Comparison of ENCODE assay signal across 23 cellular contexts in genomic region chr6:111173341-111173740, GRCh38.
DNase-seq lines count a peak whose midpoint lies in the region; ATAC-seq and TF ChIP-seq lines count a peak whose summit lies in the region.
"Had no signal": no experiment of that assay in that cellular context is flagged by ENCODE, and none has a peak within 500 bp of the region (broad histone marks: within the 10 kb centered on the region; RNA-seq: fewer than 3 reads in every experiment).

No MANE protein-coding gene starts in this region.

- 81 to 83% methylated on average over 2 of the region's 2 CpGs for WGBS in heart right ventricle, 2 donors

- H4K20me1 ChIP-seq in PC-3 (ENCODE audit: low read length) = no peaks in the 10 kb centered on the region

- H3K27me3 Mint-ChIP-seq in activated naive CD8-positive, alpha-beta T cell = no peaks in the 10 kb centered on the region
- H3K27me3 Mint-ChIP-seq in activated naive CD8-positive, alpha-beta T cell treated with anti-CD3 and anti-CD28 coated beads, Interleukin-2, amount 50 U/mL, for 24 hours = no peaks in the 10 kb centered on the region
- H3K27me3 Mint-ChIP-seq in stimulated activated naive B cell treated with anti-CD40 and anti-IgM and Interleukin-4, amounts not matched to agents 10 μg/mL and 1 μg/mL and 100 μg/mL, for 72 hours = no peaks in the 10 kb centered on the region
- H3K27me3 Mint-ChIP-seq: activated T-cell treated with anti-CD3 and anti-CD28 coated beads, Interleukin-2, amount 50 U/mL, for 24 hours; naive B cell had no signal

- no peaks in the 10 kb centered on the region for H3K79me2 ChIP-seq in PC-3 (ENCODE audit: low read length)

- H3K9me3 ChIP-seq in PC-3 (ENCODE audit: low read length) (no peaks in the 10 kb centered on the region), heart right ventricle (no peaks in the 10 kb centered on the region)
- H3K9me3 ChIP-seq: stomach, tibial artery had no signal

- H3K4me1 ChIP-seq in PC-3 (ENCODE audit: insufficient read depth, low read length) (no peaks in the 10 kb centered on the region), heart right ventricle (no peaks in the 10 kb centered on the region)
- H3K4me1 ChIP-seq: tibial artery had no signal

- peaks cover 2% of the 10 kb centered on the region for H3K36me3 Mint-ChIP-seq in activated naive CD8-positive, alpha-beta T cell
- peaks cover 4% of the 10 kb centered on the region for H3K36me3 Mint-ChIP-seq in activated naive CD8-positive, alpha-beta T cell treated with anti-CD3 and anti-CD28 coated beads, Interleukin-2, amount 50 U/mL, for 24 hours (ENCODE audit: low read depth)
- no peaks in the 10 kb centered on the region for H3K36me3 Mint-ChIP-seq in stimulated activated naive B cell treated with anti-CD40 and anti-IgM and Interleukin-4, amounts not matched to agents 10 μg/mL and 1 μg/mL and 100 μg/mL, for 72 hours
- H3K36me3 Mint-ChIP-seq: naive B cell had no signal

- CTCF ChIA-PET in PC-3 (lab: Charles Lee) = no interaction called here

- H3K9me3 Mint-ChIP-seq in activated naive CD8-positive, alpha-beta T cell (ENCODE audit: low read depth) = no peaks in the 10 kb centered on the region
- no peaks in the 10 kb centered on the region for H3K9me3 Mint-ChIP-seq in activated naive CD8-positive, alpha-beta T cell treated with anti-CD3 and anti-CD28 coated beads, Interleukin-2, amount 50 U/mL, for 24 hours
- H3K9me3 Mint-ChIP-seq in stimulated activated naive B cell treated with anti-CD40 and anti-IgM and Interleukin-4, amounts not matched to agents 10 μg/mL and 1 μg/mL and 100 μg/mL, for 72 hours = no peaks in the 10 kb centered on the region
- H3K9me3 Mint-ChIP-seq: activated T-cell treated with anti-CD3 and anti-CD28 coated beads, Interleukin-2, amount 50 U/mL, for 24 hours; naive B cell had no signal

- no peak overlapping the region for H3K4me3 ChIP-seq in PC-3 (ENCODE audit: low read length)
- no peak overlapping the region for H3K4me3 ChIP-seq in heart right ventricle
- H3K4me3 ChIP-seq: stomach, tibial artery had no signal

- H3K27ac ChIP-seq in PC-3 (ENCODE audit: low read length) (no peak overlapping the region), heart right ventricle (no peak overlapping the region)
- H3K27ac ChIP-seq: brain microvascular endothelial cell, stomach, tibial artery had no signal

- H3K4me1 Mint-ChIP-seq in activated naive CD8-positive, alpha-beta T cell (ENCODE audit: low read depth) = peaks cover 28% of the 10 kb centered on the region
- peaks cover 36% of the 10 kb centered on the region for H3K4me1 Mint-ChIP-seq in activated naive CD8-positive, alpha-beta T cell treated with anti-CD3 and anti-CD28 coated beads, Interleukin-2, amount 50 U/mL, for 24 hours
- H3K4me1 Mint-ChIP-seq in stimulated activated naive B cell treated with anti-CD40 and anti-IgM and Interleukin-4, amounts not matched to agents 10 μg/mL and 1 μg/mL and 100 μg/mL, for 72 hours = peaks cover 0 to 2% of the 10 kb centered on the region in 2 donors

- H3K9me2 ChIP-seq in PC-3 (replicated peaks; ENCODE audit: low read length) = no peaks in the 10 kb centered on the region

- H3K4me3 Mint-ChIP-seq in activated naive CD8-positive, alpha-beta T cell = no peak overlapping the region
- H3K4me3 Mint-ChIP-seq in activated naive CD8-positive, alpha-beta T cell treated with anti-CD3 and anti-CD28 coated beads, Interleukin-2, amount 50 U/mL, for 24 hours = no peak overlapping the region
- H3K4me3 Mint-ChIP-seq in stimulated activated naive B cell treated with anti-CD40 and anti-IgM and Interleukin-4, amounts not matched to agents 10 μg/mL and 1 μg/mL and 100 μg/mL, for 72 hours = no peak overlapping the region
- H3K4me3 Mint-ChIP-seq: activated T-cell treated with anti-CD3 and anti-CD28 coated beads, Interleukin-2, amount 50 U/mL, for 24 hours; naive B cell had no signal

- H3K36me3 ChIP-seq in PC-3 (ENCODE audit: low read depth, low read length) (no peaks in the 10 kb centered on the region), heart right ventricle (no peaks in the 10 kb centered on the region)
- H3K36me3 ChIP-seq: brain microvascular endothelial cell, stomach, tibial artery had no signal

- no peak overlapping the region for H2AFZ ChIP-seq in PC-3 (ENCODE audit: low read length)

- intact Hi-C loops in PC-3 (cut with micrococcal nuclease) (no loop called here), heart right ventricle (cut with DNase I) (no loop called here)

- TF ChIP-seq CTCF in PC-3 (conservative IDR thresholded peaks at IDR 0.05; ENCODE audit: low read depth, low read length) = no peak
- TF ChIP-seq CTCF in heart right ventricle (IDR thresholded peaks at IDR 0.05) = no peak

- H3K9ac ChIP-seq in PC-3 (ENCODE audit: low read length) = no peak overlapping the region

- BruUV-seq in PC-3 (replicated peaks; lab: Mats Ljungman, UMichigan) = no TSS peak

- H3K27me3 ChIP-seq in PC-3 (ENCODE audit: low read length) (no peaks in the 10 kb centered on the region), heart right ventricle (peaks cover 0 to 9% (median 0%) of the 10 kb centered on the region in 7 donors)
- H3K27me3 ChIP-seq: brain microvascular endothelial cell, stomach, tibial artery had no signal

- H3F3A ChIP-seq in PC-3 (ENCODE audit: low read length, unreplicated experiment) = no peaks in the 10 kb centered on the region

- POLR2A ChIA-PET in PC-3 (lab: Charles Lee; ENCODE audit: unreplicated experiment) = no interaction called here

- no peak for ATAC-seq in activated naive CD8-positive, alpha-beta T cell treated with anti-CD3 and anti-CD28 coated beads, Interleukin-2, amount 50 U/mL, for 24 hours
- no peak for ATAC-seq in PC-3
- no peak for ATAC-seq in stimulated activated naive B cell treated with anti-CD40 and anti-IgM and Interleukin-4, amounts not matched to agents 10 μg/mL and 1 μg/mL and 100 μg/mL, for 72 hours (replicated peaks)
- no peak for ATAC-seq in heart right ventricle
- ATAC-seq in GM21515 (IDR thresholded peaks at IDR 0.05; ENCODE audit: unreplicated experiment) = no peak
- ATAC-seq: left lobe of liver, Right ventricle myocardium inferior, SK-N-SH treated with all-trans-retinoic acid at 6 μM for 48 hours had no signal

- DNase-seq in activated naive CD8-positive, alpha-beta T cell treated with anti-CD3 and anti-CD28 coated beads, Interleukin-2, amount 50 U/mL, for 24 hours = no peak
- DNase-seq in PC-3 (peak; percentile 7), cerebellar cortex (ENCODE audit: low spot score) (peak; percentile 35), heart right ventricle (no peak)
- DNase-seq in stimulated activated naive B cell treated with anti-CD40 and anti-IgM and Interleukin-4, amounts not matched to agents 10 μg/mL and 1 μg/mL and 100 μg/mL, for 72 hours = no peak
- no peak for DNase-seq in activated naive CD4-positive, alpha-beta T cell treated with anti-CD3 and anti-CD28 coated beads, Interleukin-2, amount 50 U/mL, for 16 hours
- DNase-seq: activated CD4-positive, alpha-beta T cell treated with anti-CD3 and anti-CD28 coated beads for 4 hours; activated T-cell treated with anti-CD3 and anti-CD28 coated beads, Interleukin-2, amount 50 U/mL, for 24 hours; AML-193; amniotic stem cell; brain microvascular endothelial cell; effector CD4-positive, alpha-beta T cell; erythroblast; KG1; naive B cell; OCI-M1; stomach; tibial artery had no signal

- no peak overlapping the region for H3K4me2 ChIP-seq in PC-3 (ENCODE audit: low read length)

- H3K27ac Mint-ChIP-seq in activated naive CD8-positive, alpha-beta T cell = peak overlapping the region; percentile 51
- H3K27ac Mint-ChIP-seq in activated naive CD8-positive, alpha-beta T cell treated with anti-CD3 and anti-CD28 coated beads, Interleukin-2, amount 50 U/mL, for 24 hours = no peak overlapping the region
- H3K27ac Mint-ChIP-seq in stimulated activated naive B cell treated with anti-CD40 and anti-IgM and Interleukin-4, amounts not matched to agents 10 μg/mL and 1 μg/mL and 100 μg/mL, for 72 hours = peak overlapping the region; percentile 17
- H3K27ac Mint-ChIP-seq: activated T-cell treated with anti-CD3 and anti-CD28 coated beads, Interleukin-2, amount 50 U/mL, for 24 hours; naive B cell had no signal

Comparison
In these comparisons a context has a peak if more than half of its experiments do, and no peak if none do; other contexts are left out.
1. DNase-seq: peak in PC-3 (single experiment) and cerebellar cortex (single experiment); none in activated naive CD8-positive, alpha-beta T cell treated with anti-CD3 and anti-CD28 coated beads, Interleukin-2, amount 50 U/mL, for 24 hours (single experiment), stimulated activated naive B cell treated with anti-CD40 and anti-IgM and Interleukin-4, amounts not matched to agents 10 μg/mL and 1 μg/mL and 100 μg/mL, for 72 hours (single experiment), activated naive CD4-positive, alpha-beta T cell treated with anti-CD3 and anti-CD28 coated beads, Interleukin-2, amount 50 U/mL, for 16 hours (single experiment) and heart right ventricle (0 of 2).